ENCODE assay signal across 15 cellular contexts in the genomic region with DNA sequence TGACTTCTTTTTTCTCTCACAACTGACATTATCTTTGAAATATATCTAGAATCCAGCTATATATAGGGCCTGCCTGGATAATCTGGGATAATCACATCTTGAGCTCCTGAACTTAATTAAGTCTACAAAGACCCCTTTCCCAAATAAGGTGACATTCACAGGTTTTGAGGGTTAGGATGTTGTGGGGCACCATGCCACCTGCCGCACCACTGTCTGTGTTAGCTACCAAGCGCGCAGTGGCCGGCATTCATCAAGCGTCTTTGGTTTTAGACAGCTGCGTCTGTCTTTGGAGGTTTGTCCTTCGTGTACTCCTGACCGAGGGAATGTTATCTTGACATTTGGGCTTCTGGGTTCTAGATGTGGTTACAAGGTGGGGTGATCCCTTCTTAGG. TPM values are rescaled to one million over a fixed set of nuclear protein-coding genes. Genes with fewer than 3 reads are reported as not detected.
DNase-seq lines count a peak whose midpoint lies in the region; ATAC-seq lines count a peak whose summit lies in the region.
"Had no signal": no experiment of that assay in that cellular context is flagged by ENCODE, and none has a peak within 500 bp of the region (broad histone marks: within the 10 kb centered on the region; RNA-seq: fewer than 3 reads in every experiment).

No MANE protein-coding gene starts in this region.

- peaks cover 8% of the 10 kb centered on the region for H3K36me3 Mint-ChIP-seq in activated naive CD4-positive, alpha-beta T cell treated with anti-CD3 and anti-CD28 coated beads for 36 hours (ENCODE audit: low read depth)
- peaks cover 23% of the 10 kb centered on the region for H3K36me3 Mint-ChIP-seq in central memory CD8-positive, alpha-beta T cell (ENCODE audit: insufficient read depth)
- H3K36me3 Mint-ChIP-seq in stimulated activated effector memory CD8-positive, alpha-beta T cell treated with anti-CD3 and anti-CD28 coated beads, Interleukin-12 subunit alpha, Interleukin-12 subunit beta, amount 100 ng/mL, for 72 hours: peaks cover 40% of the 10 kb centered on the region

- no peak overlapping the region for H3K4me3 Mint-ChIP-seq in activated naive CD4-positive, alpha-beta T cell treated with anti-CD3 and anti-CD28 coated beads for 36 hours
- H3K4me3 Mint-ChIP-seq in central memory CD8-positive, alpha-beta T cell: peak overlapping the region; percentile 36
- peak overlapping the region; percentile 34 for H3K4me3 Mint-ChIP-seq in stimulated activated effector memory CD8-positive, alpha-beta T cell treated with anti-CD3 and anti-CD28 coated beads, Interleukin-12 subunit alpha, Interleukin-12 subunit beta, amount 100 ng/mL, for 72 hours

- peaks cover 87% of the 10 kb centered on the region for H3K4me1 Mint-ChIP-seq in activated naive CD4-positive, alpha-beta T cell treated with anti-CD3 and anti-CD28 coated beads for 36 hours (ENCODE audit: low read depth)
- H3K4me1 Mint-ChIP-seq in central memory CD8-positive, alpha-beta T cell: peaks cover 81% of the 10 kb centered on the region
- H3K4me1 Mint-ChIP-seq in stimulated activated effector memory CD8-positive, alpha-beta T cell treated with anti-CD3 and anti-CD28 coated beads, Interleukin-12 subunit alpha, Interleukin-12 subunit beta, amount 100 ng/mL, for 72 hours: peaks cover 83% of the 10 kb centered on the region

- intact Hi-C loops in activated naive CD4-positive, alpha-beta T cell treated with anti-CD3 and anti-CD28 coated beads for 36 hours (cut with micrococcal nuclease): loop anchor here (10.0 kb wide), 1 partner anchor 1065 kb away; no protein-coding TSS in a partner anchor

- peak overlapping the region; percentile 69 for H3K27ac Mint-ChIP-seq in activated naive CD4-positive, alpha-beta T cell treated with anti-CD3 and anti-CD28 coated beads for 36 hours
- H3K27ac Mint-ChIP-seq in central memory CD8-positive, alpha-beta T cell (ENCODE audit: low read depth): peak overlapping the region; percentile 85
- H3K27ac Mint-ChIP-seq in stimulated activated effector memory CD8-positive, alpha-beta T cell treated with anti-CD3 and anti-CD28 coated beads, Interleukin-12 subunit alpha, Interleukin-12 subunit beta, amount 100 ng/mL, for 72 hours: peak overlapping the region; percentile 85

- no peaks in the 10 kb centered on the region for H3K27me3 Mint-ChIP-seq in activated naive CD4-positive, alpha-beta T cell treated with anti-CD3 and anti-CD28 coated beads for 36 hours (ENCODE audit: low read depth)
- H3K27me3 Mint-ChIP-seq in central memory CD8-positive, alpha-beta T cell: no peaks in the 10 kb centered on the region
- H3K27me3 Mint-ChIP-seq: T-helper 17 cell had no signal

- no peak for ATAC-seq in central memory CD8-positive, alpha-beta T cell (replicated peaks; ENCODE audit: extremely low read depth, poor library complexity, severe bottlenecking)
- ATAC-seq in stimulated activated effector memory CD8-positive, alpha-beta T cell treated with anti-CD3 and anti-CD28 coated beads, Interleukin-12 subunit alpha, Interleukin-12 subunit beta, amount 100 ng/mL, for 72 hours: no peak
- ATAC-seq in HG03097 (IDR thresholded peaks at IDR 0.05; ENCODE audit: low FRiP score, unreplicated experiment): no peak
- no peak for ATAC-seq in GM19351 (IDR thresholded peaks at IDR 0.05; ENCODE audit: unreplicated experiment)
- no peak for ATAC-seq in HG03442 (IDR thresholded peaks at IDR 0.05; ENCODE audit: unreplicated experiment)
- ATAC-seq: sciatic nerve had no signal

- CTCF ChIA-PET in activated naive CD4-positive, alpha-beta T cell treated with anti-CD3 and anti-CD28 coated beads for 36 hours (lab: Charles Lee): no interaction called here

- H3K9me3 Mint-ChIP-seq in activated naive CD4-positive, alpha-beta T cell treated with anti-CD3 and anti-CD28 coated beads for 36 hours: no peaks in the 10 kb centered on the region
- H3K9me3 Mint-ChIP-seq in central memory CD8-positive, alpha-beta T cell: no peaks in the 10 kb centered on the region
- H3K9me3 Mint-ChIP-seq in stimulated activated effector memory CD8-positive, alpha-beta T cell treated with anti-CD3 and anti-CD28 coated beads, Interleukin-12 subunit alpha, Interleukin-12 subunit beta, amount 100 ng/mL, for 72 hours: no peaks in the 10 kb centered on the region

- no peak for DNase-seq in activated naive CD4-positive, alpha-beta T cell treated with anti-CD3 and anti-CD28 coated beads for 36 hours
- DNase-seq in activated naive CD4-positive, alpha-beta T cell treated with Interleukin-2 at 50 U/mL for 16 hours: no peak
- peak; percentile 92 for DNase-seq in NCI-H82 treated with DMSO at 0.1 percent for 48 hours (lab: John Stamatoyannopoulos, UW; ENCODE audit: unreplicated experiment)
- no peak for DNase-seq in central memory CD8-positive, alpha-beta T cell (ENCODE audit: low spot score in 2 of 2)
- no peak for DNase-seq in stimulated activated effector memory CD8-positive, alpha-beta T cell treated with anti-CD3 and anti-CD28 coated beads, Interleukin-12 subunit alpha, Interleukin-12 subunit beta, amount 100 ng/mL, for 72 hours (ENCODE audit: low spot score in 2 of 2)
- DNase-seq: Calu3, MG63, NCI-H187, NCI-H226, Right ventricle myocardium superior, T-helper 17 cell had no signal

RNA-seq across cellular contexts. Expression of a gene that starts 7.5 kb away (rescaled TPM):
- total RNA-seq in activated naive CD4-positive, alpha-beta T cell treated with anti-CD3 and anti-CD28 coated beads for 36 hours: 10 to 100 TPM; 37.1 to 38.6 TPM
